3 cellular contexts compared by ENCODE assay signal in genomic region chr1:148722758-148723157, GRCh38. TPM values are rescaled to one million over a fixed set of nuclear protein-coding genes. Genes with fewer than 3 reads are reported as not detected.
"Had no signal": no experiment of that assay in that cellular context is flagged by ENCODE, and none has a peak within 500 bp of the region (broad histone marks: within the 10 kb centered on the region; RNA-seq: fewer than 3 reads in every experiment).

No MANE protein-coding gene starts in this region.

RNA-seq across cellular contexts. Expression of gene NUDT4B, which starts 25.8 kb away (rescaled TPM):
- total RNA-seq: chondrocyte, MCF 10A, PC-9 had no signal
